ENCODE assay signal across 8 cellular contexts in genomic region chr17:15945493-15946209, GRCh38. TPM values are rescaled to one million over a fixed set of nuclear protein-coding genes. Genes with fewer than 3 reads are reported as not detected.
DNase-seq lines count a peak whose midpoint lies in the region; ATAC-seq and TF ChIP-seq lines count a peak whose summit lies in the region.

No MANE protein-coding gene starts in this region.

- peak overlapping the region; percentile 86 for H3K4me2 ChIP-seq in fibroblast of lung (ENCODE audit: extremely low read depth, insufficient read depth, low read length)

- H4K20me1 ChIP-seq in fibroblast of lung (ENCODE audit: control insufficient read depth, extremely low read depth, insufficient read depth, low read length), result no peaks in the 10 kb centered on the region

- H3K27me3 ChIP-seq in fibroblast of lung (ENCODE audit: control insufficient read depth, insufficient read depth, low read length), result no peaks in the 10 kb centered on the region

- H2AFZ ChIP-seq in fibroblast of lung (ENCODE audit: low read length), result peak overlapping the region; percentile 95

- peak overlapping the region; percentile 66 for H3K9ac ChIP-seq in fibroblast of lung (ENCODE audit: insufficient read depth, low read length)

- H3K9me3 ChIP-seq in fibroblast of lung (ENCODE audit: control insufficient read depth, insufficient read depth, low read depth, low read length), result no peaks in the 10 kb centered on the region

- peak; percentile 52 for ATAC-seq in omental fat pad (ENCODE audit: low FRiP score)
- no peak for ATAC-seq in GM18858 (IDR thresholded peaks at IDR 0.05; ENCODE audit: unreplicated experiment)

- DNase-seq in DMS53 (lab: John Stamatoyannopoulos, UW) (peak; percentile 74), DMS53 treated with DMSO at 0.1 percent for 48 hours (lab: John Stamatoyannopoulos, UW; ENCODE audit: unreplicated experiment) (no peak), fibroblast of lung (ENCODE audit: low read depth in 2 of 2) (peak; percentile 34 to 37), omental fat pad (ENCODE audit: low spot score) (no peak), NCI-H1092 (lab: John Stamatoyannopoulos, UW) (no peak), SK-N-DZ (ENCODE audit: low spot score) (no peak)
- DNase-seq in activated CD4-positive, alpha-beta T cell treated with anti-CD3 and anti-CD28 coated beads for 48 hours, result peak; percentile 42

- H3K4me1 ChIP-seq in fibroblast of lung (ENCODE audit: control insufficient read depth, extremely low read depth, insufficient read depth, low read length), result peaks cover 2% of the 10 kb centered on the region

- H3K27ac ChIP-seq in fibroblast of lung (ENCODE audit: insufficient read depth, low read length), result peak overlapping the region; percentile 59

- peaks cover 3% of the 10 kb centered on the region for H3K79me2 ChIP-seq in fibroblast of lung (ENCODE audit: control insufficient read depth, insufficient read depth, low read length)

- peak overlapping the region; percentile 65 to 74 (median 69) for H3K4me3 ChIP-seq in fibroblast of lung (replicated peaks in 1 of 4; ENCODE audit: control extremely low read depth in 1 of 4, insufficient read depth in 1 of 4, low read depth in 3 of 4, low read length in 4 of 4)

- TF ChIP-seq CTCF in fibroblast of lung (conservative IDR thresholded peaks at IDR 0.05 in 1 of 2, IDR thresholded peaks at IDR 0.05 in 1 of 2; ENCODE audit: low read depth in 1 of 2, low read length in 2 of 2) (no peak), omental fat pad (IDR thresholded peaks at IDR 0.05) (no peak)

- H3K36me3 ChIP-seq in fibroblast of lung (ENCODE audit: control insufficient read depth, insufficient read depth, low read length), result no peaks in the 10 kb centered on the region

RNA-seq across cellular contexts. Expression of gene ADORA2B, which starts 0.7 kb away (rescaled TPM):
- total RNA-seq in fibroblast of lung (10.5 and 17.2 TPM in 2 replicates), omental fat pad (1 to 10 TPM in 2 of 4 donors, under 1 TPM in 1, not detected in 1; 0.82 to 5.6 (median 2.1) TPM)
- 3.1 and 6.3 TPM in 2 replicates for polyA plus RNA-seq in fibroblast of lung
- polyA plus RNA-seq in fibroblast of lung (2012), result 2.6 and 6.2 TPM in 2 replicates
- 3.0 and 8.7 TPM in 2 replicates for polyA minus RNA-seq in fibroblast of lung (ENCODE audit: low replicate concordance)
- 3.2 and 3.7 TPM in 2 replicates for polyA plus RNA-seq in SK-N-DZ (2014; cell fraction: cytosol; rRNA removed)
- 1.5 and 3.7 TPM in 2 replicates for polyA plus RNA-seq in SK-N-DZ (2014; cell fraction: nucleus; rRNA removed)

RNA-seq across cellular contexts. Expression of gene ZSWIM7, which starts 53.9 kb away (rescaled TPM):
- 15.4 and 28.9 TPM in 2 replicates for total RNA-seq in fibroblast of lung
- 17.6 and 23.2 TPM in 2 replicates for polyA plus RNA-seq in fibroblast of lung
- 12.8 and 20.7 TPM in 2 replicates for polyA plus RNA-seq in fibroblast of lung (2012)
- 14.7 and 16.0 TPM in 2 replicates for polyA minus RNA-seq in fibroblast of lung (ENCODE audit: low replicate concordance)
- total RNA-seq in omental fat pad, result 10 to 100 TPM in 3 of 4 donors, 1 to 10 TPM in 1; 8.6 to 34.0 (median 20.4) TPM
- 36.5 and 41.5 TPM in 2 replicates for polyA plus RNA-seq in SK-N-DZ (2014; cell fraction: cytosol; rRNA removed)
- 47.8 and 51.5 TPM in 2 replicates for polyA plus RNA-seq in SK-N-DZ (2014; cell fraction: nucleus; rRNA removed)

RNA-seq across cellular contexts. Expression of gene TTC19, which starts 54.0 kb away (rescaled TPM):
- total RNA-seq in fibroblast of lung (23.0 and 36.2 TPM in 2 replicates), omental fat pad (10 to 100 TPM; 42.4 to 72.7 (median 56.8) TPM)
- polyA plus RNA-seq in fibroblast of lung, result 4.2 and 4.3 TPM in 2 replicates
- 14.9 and 15.3 TPM in 2 replicates for polyA plus RNA-seq in fibroblast of lung (2012)
- polyA minus RNA-seq in fibroblast of lung (ENCODE audit: low replicate concordance), result 1.4 and 9.9 TPM in 2 replicates
- 62.0 and 65.7 TPM in 2 replicates for polyA plus RNA-seq in SK-N-DZ (2014; cell fraction: cytosol; rRNA removed)
- 59.9 and 74.4 TPM in 2 replicates for polyA plus RNA-seq in SK-N-DZ (2014; cell fraction: nucleus; rRNA removed)

Comparison
In these comparisons a context has a peak if more than half of its experiments do, and no peak if none do; other contexts are left out.
1. DNase-seq: peak in DMS53 (single experiment), activated CD4-positive, alpha-beta T cell treated with anti-CD3 and anti-CD28 coated beads for 48 hours (single experiment) and fibroblast of lung (2 of 2); none in DMS53 treated with DMSO at 0.1 percent for 48 hours (single experiment), omental fat pad (single experiment), NCI-H1092 (single experiment) and SK-N-DZ (single experiment).